ENCODE assay signal across 1 cellular context in genomic region chr6:95087394-95088097, GRCh38.
TF ChIP-seq lines count a peak whose summit lies in the region.

No MANE protein-coding gene starts in this region.

TF ChIP-seq in WTC11, 78 proteins besides CTCF, POLR2A, EP300 and RAD21 (continued from another document):
- TF ChIP-seq STAT6 (CRISPR knock-in tag; conservative IDR thresholded peaks at IDR 0.05; ENCODE audit: low read depth) (no peak), CREM (CRISPR knock-in tag; IDR thresholded peaks at IDR 0.05) (no peak), OVOL2 (CRISPR knock-in tag; IDR thresholded peaks at IDR 0.05; ENCODE audit: borderline replicate concordance) (no peak), TEAD1 (CRISPR knock-in tag; IDR thresholded peaks at IDR 0.05) (no peak), CBFB (CRISPR knock-in tag; IDR thresholded peaks at IDR 0.05; ENCODE audit: low read depth) (no peak), ERG (CRISPR knock-in tag; IDR thresholded peaks at IDR 0.05) (no peak), MYBL2 (CRISPR knock-in tag; IDR thresholded peaks at IDR 0.05) (no peak), ZNF138 (CRISPR knock-in tag; conservative IDR thresholded peaks at IDR 0.05) (no peak)
